ENCODE assay signal across 16 cellular contexts in the genomic region with DNA sequence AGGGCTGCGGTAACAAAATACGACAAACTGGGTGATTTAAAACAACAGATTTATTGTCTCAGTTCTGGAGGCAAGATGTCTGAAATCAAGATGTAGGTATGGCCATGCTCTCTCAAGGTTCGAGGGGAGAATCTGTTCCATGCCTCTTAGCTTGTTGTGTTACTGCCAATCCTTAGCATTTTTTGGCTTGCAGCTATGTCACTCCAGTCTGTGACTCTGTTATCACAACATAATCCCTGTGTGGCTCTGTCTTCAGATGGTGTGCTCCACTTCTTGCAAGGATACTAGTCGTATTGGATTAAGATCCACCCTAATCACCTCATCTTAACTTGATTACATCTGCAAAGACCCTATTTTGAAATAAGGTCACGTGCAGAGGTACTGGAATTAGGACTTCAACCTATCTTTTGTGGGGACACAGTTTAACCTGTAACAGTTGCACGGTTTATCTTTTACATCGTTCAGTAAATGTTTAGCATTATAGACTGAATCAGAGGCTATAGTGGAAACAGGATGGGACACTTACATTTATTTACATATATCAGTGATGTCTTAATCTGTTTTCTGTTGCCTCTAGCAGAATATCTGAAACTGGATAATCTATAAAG. TPM values are rescaled to one million over a fixed set of nuclear protein-coding genes. Genes with fewer than 3 reads are reported as not detected.
DNase-seq lines count a peak whose midpoint lies in the region; ATAC-seq and TF ChIP-seq lines count a peak whose summit lies in the region.
"Had no signal": no experiment of that assay in that cellular context is flagged by ENCODE, and none has a peak within 500 bp of the region (broad histone marks: within the 10 kb centered on the region; RNA-seq: fewer than 3 reads in every experiment).

No MANE protein-coding gene starts in this region.

- H3K4me3 Mint-ChIP-seq in nephron: peak overlapping the region; percentile 7 to 97 (median 86)

- peaks cover 31% of the 10 kb centered on the region; the same call in 1 of the 2 replicates for H4K20me1 ChIP-seq in BLaER1

- H3K27ac ChIP-seq in BLaER1 (no peak overlapping the region), HUES64 (ENCODE audit: low read depth, low read length) (no peak overlapping the region), gastrocnemius medialis (no peak overlapping the region)
- H3K27ac ChIP-seq: left lung, pancreas, SJCRH30, VCaP had no signal

- no peaks in the 10 kb centered on the region for H3K9me3 Mint-ChIP-seq in nephron

- H3K36me3 Mint-ChIP-seq in nephron (ENCODE audit: low read depth): no peaks in the 10 kb centered on the region

- H3K36me3 ChIP-seq in BLaER1: peaks cover 28% of the 10 kb centered on the region; the same call in 1 of the 2 replicates
- H3K36me3 ChIP-seq in HUES64 (ENCODE audit: insufficient read depth, low read length): peaks cover 22% of the 10 kb centered on the region
- no peaks in the 10 kb centered on the region for H3K36me3 ChIP-seq in gastrocnemius medialis
- H3K36me3 ChIP-seq: left lung, pancreas, SJCRH30 had no signal

- 92% methylated on average over 7 of the region's 7 CpGs for whole genome bisulfite sequencing in HUES64

- in situ Hi-C loops in gastrocnemius medialis (cut with MboI; ENCODE audit: low sequenced_read_pairs in 4 of 4): loop anchor here in 1 of 4 donors (25.0 kb wide), 1 partner anchor 377 kb away; a partner anchor contains a TSS

- H3K27me3 ChIP-seq in BLaER1: no peaks in the 10 kb centered on the region
- no peaks in the 10 kb centered on the region for H3K27me3 ChIP-seq in HUES64 (ENCODE audit: insufficient read depth, low read length)
- no peaks in the 10 kb centered on the region for H3K27me3 ChIP-seq in gastrocnemius medialis
- H3K27me3 ChIP-seq: left lung, pancreas, SJCRH30 had no signal

- ATAC-seq in gastrocnemius medialis (no peak), HG03342 (IDR thresholded peaks at IDR 0.05; ENCODE audit: unreplicated experiment) (no peak)
- ATAC-seq: left lung, pancreas had no signal

- H3K9me3 ChIP-seq in BLaER1 (no peaks in the 10 kb centered on the region; the same call in 1 of the 2 replicates), HUES64 (ENCODE audit: insufficient read depth, low read depth, low read length) (no peaks in the 10 kb centered on the region), gastrocnemius medialis (no peaks in the 10 kb centered on the region)
- H3K9me3 ChIP-seq: left lung, pancreas, SJCRH30 had no signal

- H3K4me1 Mint-ChIP-seq in nephron: peaks cover 27% of the 10 kb centered on the region

- TF ChIP-seq CTCF in nephron (IDR thresholded peaks at IDR 0.05; ENCODE audit: unreplicated experiment in 3 of 3) (no peak), gastrocnemius medialis (IDR thresholded peaks at IDR 0.05 in 4 of 5, conservative IDR thresholded peaks at IDR 0.05 in 1 of 5) (no peak)

- H3K4me1 ChIP-seq in BLaER1 (peaks cover 31% of the 10 kb centered on the region), HUES64 (ENCODE audit: insufficient read depth, low read length) (peaks cover 69% of the 10 kb centered on the region), gastrocnemius medialis (peaks cover 29% of the 10 kb centered on the region in 2 donors)

- H3K4me3 ChIP-seq in BLaER1 (no peak overlapping the region), HUES64 (ENCODE audit: low read length) (peak overlapping the region; percentile 87), gastrocnemius medialis (no peak overlapping the region)
- H3K4me3 ChIP-seq: pancreas, SJCRH30 had no signal

- no peak overlapping the region for H3K27ac Mint-ChIP-seq in nephron

- H3K9ac ChIP-seq in BLaER1: no peak overlapping the region
- H3K9ac ChIP-seq in HUES64 (ENCODE audit: low read depth, low read length): no peak overlapping the region

- DNase-seq in cerebellar cortex (ENCODE audit: low spot score) (peak; percentile 32), gastrocnemius medialis (no peak), NCI-H2029 (lab: John Stamatoyannopoulos, UW) (no peak)
- no peak for DNase-seq in stimulated activated CD4-positive, alpha-beta T cell treated with anti-CD3 and anti-CD28 coated beads, Interleukin-4, amount 100 ng/mL, for 4 hours
- DNase-seq: AML-193, anterior cingulate cortex, IMR-90, left lung, NCI-H1694 treated with DMSO at 0.1 percent for 48 hours, pancreas, SJCRH30 had no signal

- intact Hi-C loops in gastrocnemius medialis (cut with DNase I; ENCODE audit: low total_unique reads): no loop called here

- peak overlapping the region; percentile 56 for H3K4me2 ChIP-seq in BLaER1

- H3K27me3 Mint-ChIP-seq in nephron (ENCODE audit: low read depth): no peaks in the 10 kb centered on the region

- no peak for TF ChIP-seq POLR2A in gastrocnemius medialis (IDR thresholded peaks at IDR 0.05)

RNA-seq across cellular contexts. Expression of a gene that starts 3.1 kb away (rescaled TPM):
- polyA plus RNA-seq in HUES64 (2013, experiment 1 of 2): 48.1 TPM
- polyA plus RNA-seq in HUES64 (2013, experiment 2 of 2): 44.0 TPM
- 10 to 100 TPM; 16.1 to 40.8 (median 27.5) TPM for total RNA-seq in gastrocnemius medialis
